In genomic region chrX:150365953-150366911, GRCh38 we compare ENCODE assay signal across 8 cellular contexts. TPM values are rescaled to one million over a fixed set of nuclear protein-coding genes. Genes with fewer than 3 reads are reported as not detected.
DNase-seq lines count a peak whose midpoint lies in the region; ATAC-seq and TF ChIP-seq lines count a peak whose summit lies in the region.

No MANE protein-coding gene starts in this region.

- H3K4me1 ChIP-seq in ACC112 (ENCODE audit: control insufficient read depth, insufficient read depth, low read length, unreplicated experiment) (peaks cover 7% of the 10 kb centered on the region), neutrophil (ENCODE audit: control insufficient read depth in 1 of 2, insufficient read depth in 1 of 2, low read depth in 1 of 2, low read length in 1 of 2) (peaks cover 38 to 48% of the 10 kb centered on the region in 2 experiments)

- peaks cover 2% of the 10 kb centered on the region for H3K36me3 Mint-ChIP-seq in activated T-helper 1 cell treated with anti-CD3 and anti-CD28 coated beads, Interleukin-12 subunit alpha, Interleukin-12 subunit beta, Interleukin-2, Interleukin-4 antibody, amounts not matched to agents 30 ng/mL and 10 ng/mL and 1 ng/mL, durations not matched to agents 14 hours and 24 hours and 36 hours (ENCODE audit: low read depth)

- H3K4me3 ChIP-seq in ACC112 (ENCODE audit: low read depth, low read length), result peak overlapping the region; percentile 87
- peak overlapping the region; percentile 56 to 67 for H3K4me3 ChIP-seq in neutrophil (ENCODE audit: low read depth in 1 of 2, low read length in 1 of 2)

- no peak for TF ChIP-seq CTCF in neutrophil (IDR thresholded peaks at IDR 0.05)

- H3K27me3 Mint-ChIP-seq in activated T-helper 1 cell treated with anti-CD3 and anti-CD28 coated beads, Interleukin-12 subunit alpha, Interleukin-12 subunit beta, Interleukin-2, Interleukin-4 antibody, amounts not matched to agents 30 ng/mL and 10 ng/mL and 1 ng/mL, durations not matched to agents 14 hours and 24 hours and 36 hours (ENCODE audit: insufficient read depth), result peaks cover 3% of the 10 kb centered on the region

- intact Hi-C loops in activated T-helper 1 cell treated with anti-CD3 and anti-CD28 coated beads, Interleukin-12 subunit alpha, Interleukin-12 subunit beta, Interleukin-2, Interleukin-4 antibody, amounts not matched to agents 30 ng/mL and 10 ng/mL and 1 ng/mL, durations not matched to agents 14 hours and 24 hours and 36 hours (cut with micrococcal nuclease), result loop anchor here (1.0 to 10.0 kb wide), 6 partner anchors 113 to 491 kb away; no protein-coding TSS in a partner anchor

- H3K27ac Mint-ChIP-seq in activated T-helper 1 cell treated with anti-CD3 and anti-CD28 coated beads, Interleukin-12 subunit alpha, Interleukin-12 subunit beta, Interleukin-2, Interleukin-4 antibody, amounts not matched to agents 30 ng/mL and 10 ng/mL and 1 ng/mL, durations not matched to agents 14 hours and 24 hours and 36 hours, result peak overlapping the region; percentile 87

- peaks cover 18% of the 10 kb centered on the region for H3K79me2 ChIP-seq in ACC112 (ENCODE audit: control insufficient read depth, insufficient read depth, low read length, unreplicated experiment)

- H3K27ac ChIP-seq in ACC112 (ENCODE audit: low read depth, low read length), result peak overlapping the region; percentile 75
- H3K27ac ChIP-seq in neutrophil, result no peak overlapping the region

- H3K27me3 ChIP-seq in ACC112 (ENCODE audit: insufficient read depth, low read length) (peaks cover 1% of the 10 kb centered on the region; the same call in 1 of the 2 replicates), neutrophil (peaks cover 62% of the 10 kb centered on the region)

- peak; percentile 49 for DNase-seq in HK-2 (ENCODE audit: unreplicated experiment)
- no peak for DNase-seq in activated T-helper 1 cell treated with anti-CD3 and anti-CD28 coated beads, Interleukin-12 subunit alpha, Interleukin-12 subunit beta, Interleukin-2, Interleukin-4 antibody, amounts not matched to agents 30 ng/mL and 10 ng/mL and 1 ng/mL, durations not matched to agents 14 hours and 24 hours and 36 hours (ENCODE audit: low spot score)
- DNase-seq in globus pallidus (ENCODE audit: low spot score), result peak; percentile 62
- no peak for DNase-seq in activated CD4-positive, CD25-positive, alpha-beta regulatory T cell treated with anti-CD3 and anti-CD28 coated beads, Interleukin-2, amount 50 U/mL, for 72 hours

- H3K36me3 ChIP-seq in ACC112 (ENCODE audit: insufficient read depth, low read length), result no peaks in the 10 kb centered on the region
- no peaks in the 10 kb centered on the region for H3K36me3 ChIP-seq in neutrophil

- no peak overlapping the region for H2AFZ ChIP-seq in ACC112 (ENCODE audit: low read length, unreplicated experiment)

- peaks cover 24% of the 10 kb centered on the region for H3K4me1 Mint-ChIP-seq in activated T-helper 1 cell treated with anti-CD3 and anti-CD28 coated beads, Interleukin-12 subunit alpha, Interleukin-12 subunit beta, Interleukin-2, Interleukin-4 antibody, amounts not matched to agents 30 ng/mL and 10 ng/mL and 1 ng/mL, durations not matched to agents 14 hours and 24 hours and 36 hours (ENCODE audit: low read depth)

- H3K9me3 Mint-ChIP-seq in activated T-helper 1 cell treated with anti-CD3 and anti-CD28 coated beads, Interleukin-12 subunit alpha, Interleukin-12 subunit beta, Interleukin-2, Interleukin-4 antibody, amounts not matched to agents 30 ng/mL and 10 ng/mL and 1 ng/mL, durations not matched to agents 14 hours and 24 hours and 36 hours, result no peaks in the 10 kb centered on the region

- H3K9me3 ChIP-seq in neutrophil, result no peaks in the 10 kb centered on the region

- peak overlapping the region; percentile 83 for H3K4me3 Mint-ChIP-seq in activated T-helper 1 cell treated with anti-CD3 and anti-CD28 coated beads, Interleukin-12 subunit alpha, Interleukin-12 subunit beta, Interleukin-2, Interleukin-4 antibody, amounts not matched to agents 30 ng/mL and 10 ng/mL and 1 ng/mL, durations not matched to agents 14 hours and 24 hours and 36 hours

- no peak for ATAC-seq in HG02678 (IDR thresholded peaks at IDR 0.05; ENCODE audit: unreplicated experiment)
- ATAC-seq in HG02973 (IDR thresholded peaks at IDR 0.05; ENCODE audit: unreplicated experiment), result no peak

RNA-seq across cellular contexts. Expression of gene MAMLD1, which starts 3.1 kb away (rescaled TPM):
- 15.0 and 19.2 TPM in 2 replicates for total RNA-seq in activated T-helper 1 cell treated with anti-CD3 and anti-CD28 coated beads, Interleukin-12 subunit alpha, Interleukin-12 subunit beta, Interleukin-2, Interleukin-4 antibody, amounts not matched to agents 30 ng/mL and 10 ng/mL and 1 ng/mL, durations not matched to agents 14 hours and 24 hours and 36 hours

Comparison
In these comparisons a context has a peak if more than half of its experiments do, and no peak if none do; other contexts are left out.
1. DNase-seq: peak in HK-2 (single experiment) and globus pallidus (single experiment); none in activated T-helper 1 cell treated with anti-CD3 and anti-CD28 coated beads, Interleukin-12 subunit alpha, Interleukin-12 subunit beta, Interleukin-2, Interleukin-4 antibody, amounts not matched to agents 30 ng/mL and 10 ng/mL and 1 ng/mL, durations not matched to agents 14 hours and 24 hours and 36 hours (single experiment) and activated CD4-positive, CD25-positive, alpha-beta regulatory T cell treated with anti-CD3 and anti-CD28 coated beads, Interleukin-2, amount 50 U/mL, for 72 hours (single experiment).